In genomic region chr22:37807410-37808293, GRCh38 we compare ENCODE assay signal across 1 cellular context.
TF ChIP-seq lines count a peak whose summit lies in the region.

GCAT (plus strand) TSS chr22:37807934; CDS start chr22:37807968, 34 bp downstream.

TF ChIP-seq in HepG2, 621 proteins besides CTCF, POLR2A, EP300 and RAD21 (continued from another document and continues in another):
- TF ChIP-seq NFKB2 (CRISPR knock-in tag; IDR thresholded peaks at IDR 0.05; ENCODE audit: borderline replicate concordance): peak; percentile 48; the same call in 1 of the 2 replicates
- no peak for TF ChIP-seq TBP (CRISPR knock-in tag; IDR thresholded peaks at IDR 0.05)
- 0 out of 2 replicates have a peak, but pooled peaks have one; percentile 31 for TF ChIP-seq ESRRA (CRISPR knock-in tag; IDR thresholded peaks at IDR 0.05; ENCODE audit: low read depth)
- TF ChIP-seq KLF16 (CRISPR knock-in tag; IDR thresholded peaks at IDR 0.05): no peak; a peak in 2 of 4 replicates
- TF ChIP-seq KMT2B (CRISPR knock-in tag; IDR thresholded peaks at IDR 0.05): peak; percentile 26; the same call in 1 of the 2 replicates
- peak; percentile 83 for TF ChIP-seq TAF15 (IDR thresholded peaks at IDR 0.05; ENCODE audit: low read depth, low read length, poor library complexity, severe bottlenecking)
- peak; percentile 92; the same call in 1 of the 2 replicates for TF ChIP-seq POLR2AphosphoS2 (IDR thresholded peaks at IDR 0.05; ENCODE audit: low read depth, low read length)
- TF ChIP-seq THAP11 (CRISPR knock-in tag; IDR thresholded peaks at IDR 0.05): peak; percentile 65; the same call in 1 of the 2 replicates
- no peak for TF ChIP-seq NFATC3 (CRISPR knock-in tag; IDR thresholded peaks at IDR 0.05)
- no peak for TF ChIP-seq ZNF260 (CRISPR knock-in tag; IDR thresholded peaks at IDR 0.05; ENCODE audit: borderline replicate concordance, low read depth)
- TF ChIP-seq, protein P1, sequence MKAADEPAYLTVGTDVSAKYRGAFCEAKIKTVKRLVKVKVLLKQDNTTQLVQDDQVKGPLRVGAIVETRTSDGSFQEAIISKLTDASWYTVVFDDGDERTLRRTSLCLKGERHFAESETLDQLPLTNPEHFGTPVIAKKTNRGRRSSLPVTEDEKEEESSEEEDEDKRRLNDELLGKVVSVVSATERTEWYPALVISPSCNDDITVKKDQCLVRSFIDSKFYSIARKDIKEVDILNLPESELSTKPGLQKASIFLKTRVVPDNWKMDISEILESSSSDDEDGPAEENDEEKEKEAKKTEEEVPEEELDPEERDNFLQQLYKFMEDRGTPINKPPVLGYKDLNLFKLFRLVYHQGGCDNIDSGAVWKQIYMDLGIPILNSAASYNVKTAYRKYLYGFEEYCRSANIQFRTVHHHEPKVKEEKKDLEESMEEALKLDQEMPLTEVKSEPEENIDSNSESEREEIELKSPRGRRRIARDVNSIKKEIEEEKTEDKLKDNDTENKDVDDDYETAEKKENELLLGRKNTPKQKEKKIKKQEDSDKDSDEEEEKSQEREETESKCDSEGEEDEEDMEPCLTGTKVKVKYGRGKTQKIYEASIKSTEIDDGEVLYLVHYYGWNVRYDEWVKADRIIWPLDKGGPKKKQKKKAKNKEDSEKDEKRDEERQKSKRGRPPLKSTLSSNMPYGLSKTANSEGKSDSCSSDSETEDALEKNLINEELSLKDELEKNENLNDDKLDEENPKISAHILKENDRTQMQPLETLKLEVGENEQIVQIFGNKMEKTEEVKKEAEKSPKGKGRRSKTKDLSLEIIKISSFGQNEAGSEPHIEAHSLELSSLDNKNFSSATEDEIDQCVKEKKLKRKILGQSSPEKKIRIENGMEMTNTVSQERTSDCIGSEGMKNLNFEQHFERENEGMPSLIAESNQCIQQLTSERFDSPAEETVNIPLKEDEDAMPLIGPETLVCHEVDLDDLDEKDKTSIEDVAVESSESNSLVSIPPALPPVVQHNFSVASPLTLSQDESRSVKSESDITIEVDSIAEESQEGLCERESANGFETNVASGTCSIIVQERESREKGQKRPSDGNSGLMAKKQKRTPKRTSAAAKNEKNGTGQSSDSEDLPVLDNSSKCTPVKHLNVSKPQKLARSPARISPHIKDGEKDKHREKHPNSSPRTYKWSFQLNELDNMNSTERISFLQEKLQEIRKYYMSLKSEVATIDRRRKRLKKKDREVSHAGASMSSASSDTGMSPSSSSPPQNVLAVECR (CRISPR knock-in tag; IDR thresholded peaks at IDR 0.05; ENCODE audit: borderline replicate concordance): peak; percentile 92
- no peak for TF ChIP-seq ZFP82 (CRISPR knock-in tag; IDR thresholded peaks at IDR 0.05; ENCODE audit: borderline replicate concordance)
- TF ChIP-seq, protein P2, sequence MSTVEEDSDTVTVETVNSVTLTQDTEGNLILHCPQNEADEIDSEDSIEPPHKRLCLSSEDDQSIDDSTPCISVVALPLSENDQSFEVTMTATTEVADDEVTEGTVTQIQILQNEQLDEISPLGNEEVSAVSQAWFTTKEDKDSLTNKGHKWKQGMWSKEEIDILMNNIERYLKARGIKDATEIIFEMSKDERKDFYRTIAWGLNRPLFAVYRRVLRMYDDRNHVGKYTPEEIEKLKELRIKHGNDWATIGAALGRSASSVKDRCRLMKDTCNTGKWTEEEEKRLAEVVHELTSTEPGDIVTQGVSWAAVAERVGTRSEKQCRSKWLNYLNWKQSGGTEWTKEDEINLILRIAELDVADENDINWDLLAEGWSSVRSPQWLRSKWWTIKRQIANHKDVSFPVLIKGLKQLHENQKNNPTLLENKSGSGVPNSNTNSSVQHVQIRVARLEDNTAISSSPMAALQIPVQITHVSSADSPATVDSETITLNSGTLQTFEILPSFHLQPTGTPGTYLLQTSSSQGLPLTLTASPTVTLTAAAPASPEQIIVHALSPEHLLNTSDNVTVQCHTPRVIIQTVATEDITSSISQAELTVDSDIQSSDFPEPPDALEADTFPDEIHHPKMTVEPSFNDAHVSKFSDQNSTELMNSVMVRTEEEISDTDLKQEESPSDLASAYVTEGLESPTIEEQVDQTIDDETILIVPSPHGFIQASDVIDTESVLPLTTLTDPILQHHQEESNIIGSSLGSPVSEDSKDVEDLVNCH (CRISPR knock-in tag; IDR thresholded peaks at IDR 0.05): no peak
- TF ChIP-seq BRD4 (CRISPR knock-in tag; IDR thresholded peaks at IDR 0.05): 0 out of 2 replicates have a peak, but pooled peaks have one; percentile 47
- TF ChIP-seq ISL2 (CRISPR knock-in tag; IDR thresholded peaks at IDR 0.05): peak; percentile 49; the same call in 1 of the 2 replicates
- peak; percentile 66; the same call in 1 of the 2 replicates for TF ChIP-seq ZNF772 (CRISPR knock-in tag; IDR thresholded peaks at IDR 0.05)
- peak; percentile 87; the same call in 1 of the 2 replicates for TF ChIP-seq KDM5B (CRISPR knock-in tag; IDR thresholded peaks at IDR 0.05; ENCODE audit: borderline replicate concordance)
- peak; percentile 59; the same call in 1 of the 2 replicates for TF ChIP-seq RXRB (CRISPR knock-in tag; IDR thresholded peaks at IDR 0.05; ENCODE audit: borderline replicate concordance)
- TF ChIP-seq, protein P3, sequence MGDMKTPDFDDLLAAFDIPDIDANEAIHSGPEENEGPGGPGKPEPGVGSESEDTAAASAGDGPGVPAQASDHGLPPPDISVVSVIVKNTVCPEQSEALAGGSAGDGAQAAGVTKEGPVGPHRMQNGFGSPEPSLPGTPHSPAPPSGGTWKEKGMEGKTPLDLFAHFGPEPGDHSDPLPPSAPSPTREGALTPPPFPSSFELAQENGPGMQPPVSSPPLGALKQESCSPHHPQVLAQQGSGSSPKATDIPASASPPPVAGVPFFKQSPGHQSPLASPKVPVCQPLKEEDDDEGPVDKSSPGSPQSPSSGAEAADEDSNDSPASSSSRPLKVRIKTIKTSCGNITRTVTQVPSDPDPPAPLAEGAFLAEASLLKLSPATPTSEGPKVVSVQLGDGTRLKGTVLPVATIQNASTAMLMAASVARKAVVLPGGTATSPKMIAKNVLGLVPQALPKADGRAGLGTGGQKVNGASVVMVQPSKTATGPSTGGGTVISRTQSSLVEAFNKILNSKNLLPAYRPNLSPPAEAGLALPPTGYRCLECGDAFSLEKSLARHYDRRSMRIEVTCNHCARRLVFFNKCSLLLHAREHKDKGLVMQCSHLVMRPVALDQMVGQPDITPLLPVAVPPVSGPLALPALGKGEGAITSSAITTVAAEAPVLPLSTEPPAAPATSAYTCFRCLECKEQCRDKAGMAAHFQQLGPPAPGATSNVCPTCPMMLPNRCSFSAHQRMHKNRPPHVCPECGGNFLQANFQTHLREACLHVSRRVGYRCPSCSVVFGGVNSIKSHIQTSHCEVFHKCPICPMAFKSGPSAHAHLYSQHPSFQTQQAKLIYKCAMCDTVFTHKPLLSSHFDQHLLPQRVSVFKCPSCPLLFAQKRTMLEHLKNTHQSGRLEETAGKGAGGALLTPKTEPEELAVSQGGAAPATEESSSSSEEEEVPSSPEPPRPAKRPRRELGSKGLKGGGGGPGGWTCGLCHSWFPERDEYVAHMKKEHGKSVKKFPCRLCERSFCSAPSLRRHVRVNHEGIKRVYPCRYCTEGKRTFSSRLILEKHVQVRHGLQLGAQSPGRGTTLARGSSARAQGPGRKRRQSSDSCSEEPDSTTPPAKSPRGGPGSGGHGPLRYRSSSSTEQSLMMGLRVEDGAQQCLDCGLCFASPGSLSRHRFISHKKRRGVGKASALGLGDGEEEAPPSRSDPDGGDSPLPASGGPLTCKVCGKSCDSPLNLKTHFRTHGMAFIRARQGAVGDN (CRISPR knock-in tag; IDR thresholded peaks at IDR 0.05): peak; percentile 96
- peak; percentile 79; the same call in 1 of the 2 replicates for TF ChIP-seq KMT2A (CRISPR knock-in tag; IDR thresholded peaks at IDR 0.05)
- peak; percentile 52; the same call in 1 of the 2 replicates for TF ChIP-seq ZNF350 (CRISPR knock-in tag; IDR thresholded peaks at IDR 0.05; ENCODE audit: borderline replicate concordance, low read depth)
- TF ChIP-seq ZBTB7B (CRISPR knock-in tag; IDR thresholded peaks at IDR 0.05): peak; percentile 96
- no peak for TF ChIP-seq ZNF773 (CRISPR knock-in tag; IDR thresholded peaks at IDR 0.05; ENCODE audit: borderline replicate concordance)
- TF ChIP-seq NR2F6 (IDR thresholded peaks at IDR 0.05): no peak
- peak; percentile 54; the same call in 1 of the 2 replicates for TF ChIP-seq NR2F6 (CRISPR knock-in tag; IDR thresholded peaks at IDR 0.05)
- 0 out of 2 replicates have a peak, but pooled peaks have one; percentile 25 for TF ChIP-seq TGIF2 (CRISPR knock-in tag; IDR thresholded peaks at IDR 0.05)
- TF ChIP-seq NFYC (CRISPR knock-in tag; IDR thresholded peaks at IDR 0.05): peak; percentile 83
- TF ChIP-seq NCOA5 (CRISPR knock-in tag; IDR thresholded peaks at IDR 0.05): peak; percentile 39; the same call in 1 of the 2 replicates
- peak; percentile 66; the same call in 1 of the 2 replicates for TF ChIP-seq ATF1 (CRISPR knock-in tag; IDR thresholded peaks at IDR 0.05)
- peak; percentile 91 for TF ChIP-seq ETV5 (CRISPR knock-in tag; IDR thresholded peaks at IDR 0.05; ENCODE audit: borderline replicate concordance)
- TF ChIP-seq ZNF567 (CRISPR knock-in tag; IDR thresholded peaks at IDR 0.05; ENCODE audit: borderline replicate concordance): peak; percentile 64; the same call in 1 of the 2 replicates
- TF ChIP-seq ZBTB7A (CRISPR knock-in tag; IDR thresholded peaks at IDR 0.05): 0 out of 2 replicates have a peak, but pooled peaks have one; percentile 28
- peak; percentile 100 for TF ChIP-seq ZC3H13 (CRISPR knock-in tag; IDR thresholded peaks at IDR 0.05)
- TF ChIP-seq, protein P4, sequence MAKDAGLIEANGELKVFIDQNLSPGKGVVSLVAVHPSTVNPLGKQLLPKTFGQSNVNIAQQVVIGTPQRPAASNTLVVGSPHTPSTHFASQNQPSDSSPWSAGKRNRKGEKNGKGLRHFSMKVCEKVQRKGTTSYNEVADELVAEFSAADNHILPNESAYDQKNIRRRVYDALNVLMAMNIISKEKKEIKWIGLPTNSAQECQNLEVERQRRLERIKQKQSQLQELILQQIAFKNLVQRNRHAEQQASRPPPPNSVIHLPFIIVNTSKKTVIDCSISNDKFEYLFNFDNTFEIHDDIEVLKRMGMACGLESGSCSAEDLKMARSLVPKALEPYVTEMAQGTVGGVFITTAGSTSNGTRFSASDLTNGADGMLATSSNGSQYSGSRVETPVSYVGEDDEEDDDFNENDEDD (CRISPR knock-in tag; IDR thresholded peaks at IDR 0.05; ENCODE audit: borderline replicate concordance): peak; percentile 76
- peak; percentile 49; the same call in 1 of the 2 replicates for TF ChIP-seq KLF6 (CRISPR knock-in tag; IDR thresholded peaks at IDR 0.05)
- TF ChIP-seq ASH2L (IDR thresholded peaks at IDR 0.05; ENCODE audit: insufficient read length, low read depth, low read length): no peak
- 0 out of 2 replicates have a peak, but pooled peaks have one; percentile 62 for TF ChIP-seq DNMT3B (CRISPR knock-in tag; conservative IDR thresholded peaks at IDR 0.05)
- TF ChIP-seq TCF12 (IDR thresholded peaks at IDR 0.05): no peak
- TF ChIP-seq TCF12 (CRISPR knock-in tag; IDR thresholded peaks at IDR 0.05): no peak
- no peak for TF ChIP-seq ZNF121 (CRISPR knock-in tag; IDR thresholded peaks at IDR 0.05)
- peak; percentile 80 for TF ChIP-seq TBX2 (CRISPR knock-in tag; IDR thresholded peaks at IDR 0.05; ENCODE audit: borderline replicate concordance)
- TF ChIP-seq, protein P5, sequence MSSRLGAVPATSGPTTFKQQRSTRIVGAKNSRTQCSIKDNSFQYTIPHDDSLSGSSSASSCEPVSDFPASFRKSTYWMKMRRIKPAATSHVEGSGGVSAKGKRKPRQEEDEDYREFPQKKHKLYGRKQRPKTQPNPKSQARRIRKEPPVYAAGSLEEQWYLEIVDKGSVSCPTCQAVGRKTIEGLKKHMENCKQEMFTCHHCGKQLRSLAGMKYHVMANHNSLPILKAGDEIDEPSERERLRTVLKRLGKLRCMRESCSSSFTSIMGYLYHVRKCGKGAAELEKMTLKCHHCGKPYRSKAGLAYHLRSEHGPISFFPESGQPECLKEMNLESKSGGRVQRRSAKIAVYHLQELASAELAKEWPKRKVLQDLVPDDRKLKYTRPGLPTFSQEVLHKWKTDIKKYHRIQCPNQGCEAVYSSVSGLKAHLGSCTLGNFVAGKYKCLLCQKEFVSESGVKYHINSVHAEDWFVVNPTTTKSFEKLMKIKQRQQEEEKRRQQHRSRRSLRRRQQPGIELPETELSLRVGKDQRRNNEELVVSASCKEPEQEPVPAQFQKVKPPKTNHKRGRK (CRISPR knock-in tag; IDR thresholded peaks at IDR 0.05): peak; percentile 65; the same call in 1 of the 2 replicates
- 0 out of 2 replicates have a peak, but pooled peaks have one; percentile 34 for TF ChIP-seq PCBP1 (IDR thresholded peaks at IDR 0.05; ENCODE audit: borderline replicate concordance, low read depth, low read length)
- TF ChIP-seq MXD1 (CRISPR knock-in tag; IDR thresholded peaks at IDR 0.05): peak; percentile 45; the same call in 1 of the 2 replicates
- 0 out of 2 replicates have a peak, but pooled peaks have one; percentile 62 for TF ChIP-seq EEA1 (CRISPR knock-in tag; IDR thresholded peaks at IDR 0.05; ENCODE audit: borderline replicate concordance)
- peak; percentile 56; the same call in 1 of the 2 replicates for TF ChIP-seq GATAD1 (CRISPR knock-in tag; IDR thresholded peaks at IDR 0.05)
- peak; percentile 20; the same call in 1 of the 2 replicates for TF ChIP-seq BCL6 (CRISPR knock-in tag; IDR thresholded peaks at IDR 0.05)
- TF ChIP-seq TEF (CRISPR knock-in tag; IDR thresholded peaks at IDR 0.05): 0 out of 2 replicates have a peak, but pooled peaks have one; percentile 40
- TF ChIP-seq ZNF496 (CRISPR knock-in tag; IDR thresholded peaks at IDR 0.05; ENCODE audit: insufficient replicate concordance): no peak
- TF ChIP-seq MAZ (IDR thresholded peaks at IDR 0.05; ENCODE audit: borderline replicate concordance, low read depth, low read length): no peak
- peak; percentile 94 for TF ChIP-seq MAZ (CRISPR knock-in tag; IDR thresholded peaks at IDR 0.05; ENCODE audit: low read depth)
- TF ChIP-seq SALL1 (CRISPR knock-in tag; IDR thresholded peaks at IDR 0.05): peak; percentile 65
- TF ChIP-seq ATF7 (IDR thresholded peaks at IDR 0.05): no peak
- TF ChIP-seq ATF7 (CRISPR knock-in tag; IDR thresholded peaks at IDR 0.05): no peak
